12 cellular contexts compared by ENCODE assay signal in the genomic region with DNA sequence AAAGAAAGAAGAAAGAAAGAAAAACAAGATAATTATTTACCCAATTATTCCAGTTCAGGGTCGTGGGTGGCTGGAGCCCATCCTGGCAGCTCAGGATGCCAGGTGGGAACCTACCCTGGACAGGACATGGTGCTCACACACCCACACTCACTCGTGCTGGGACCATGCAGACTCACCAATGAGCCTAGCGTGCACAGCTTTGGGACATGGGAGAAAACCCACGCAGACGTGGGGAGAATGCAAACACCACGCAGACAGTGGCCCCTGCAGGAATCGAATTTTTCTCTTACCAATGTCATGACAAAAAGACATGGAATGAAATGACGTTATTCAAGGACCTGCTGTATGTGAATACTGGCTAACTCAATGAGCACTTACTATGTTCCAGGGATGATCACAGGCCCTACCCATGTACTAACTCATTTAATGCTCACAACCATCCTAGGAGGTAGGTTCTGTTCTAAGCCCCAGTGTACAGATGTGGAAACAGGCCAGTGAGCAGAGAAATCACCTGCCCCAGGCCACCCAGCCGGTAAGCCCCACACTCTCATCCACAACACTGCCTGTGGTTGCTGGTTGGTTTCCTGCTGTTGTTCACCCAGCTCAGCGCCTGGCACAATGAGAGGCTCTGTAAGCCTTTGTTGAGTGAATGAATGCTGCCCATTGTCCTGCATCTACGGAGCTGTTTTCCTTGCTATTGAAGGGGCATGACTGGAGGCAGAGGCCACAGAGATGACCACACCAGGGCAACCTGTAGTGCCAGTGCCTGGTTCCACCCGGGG. TPM values are rescaled to one million over a fixed set of nuclear protein-coding genes. Genes with fewer than 3 reads are reported as not detected.
DNase-seq lines count a peak whose midpoint lies in the region; ATAC-seq and TF ChIP-seq lines count a peak whose summit lies in the region.
"Had no signal": no experiment of that assay in that cellular context is flagged by ENCODE, and none has a peak within 500 bp of the region (broad histone marks: within the 10 kb centered on the region; RNA-seq: fewer than 3 reads in every experiment).

No MANE protein-coding gene starts in this region.

- no peak overlapping the region for H3K23ac ChIP-seq in H9 (ENCODE audit: insufficient read length, low read depth, low read length)

- H3K14ac ChIP-seq in H9 (ENCODE audit: insufficient read depth, low read length) = no peak overlapping the region

- ATAC-seq in T-helper 17 cell = peak; percentile 99
- ATAC-seq in sciatic nerve = peak; percentile 49
- ATAC-seq in body of pancreas = no peak
- ATAC-seq: Right ventricle myocardium inferior had no signal

- intact Hi-C loops in dorsolateral prefrontal cortex (cut with DNase I) = no loop called here
- intact Hi-C loops in sciatic nerve (cut with DNase I) = no loop called here
- intact Hi-C loops in body of pancreas (cut with DNase I) = no loop called here

- no peak overlapping the region for H3K4ac ChIP-seq in H9 (ENCODE audit: low read depth, low read length)

- no peak overlapping the region for H3T11ph ChIP-seq in H9 (ENCODE audit: low read length)

- no peak overlapping the region for H3K56ac ChIP-seq in H9 (ENCODE audit: insufficient read length, low read depth, low read length)

- no peaks in the 10 kb centered on the region for H3K9me3 Mint-ChIP-seq in H9
- H3K9me3 Mint-ChIP-seq: dendritic cell treated with granulocyte-macrophage colony-stimulating factor and Interleukin-4, amounts not matched to agents 40 ng/mL and 50 ng/mL, for 4 days; stimulated activated naive CD8-positive, alpha-beta T cell treated with anti-CD3 and anti-CD28 coated beads, Interleukin-15, Interleukin-2, amounts not matched to agents 100 ng/mL and 50 ng/mL, for 24 hours had no signal

- H3K27ac ChIP-seq in H9 (ENCODE audit: insufficient read length, low read depth, low read length) = no peak overlapping the region
- H3K27ac ChIP-seq in dorsolateral prefrontal cortex = peak overlapping the region in 58 of 59 donors; percentile 73 to 99 (median 94)
- H3K27ac ChIP-seq in body of pancreas = no peak overlapping the region

- H3K9me3 ChIP-seq in H9 (ENCODE audit: control insufficient read depth, low read depth, low read length) (no peaks in the 10 kb centered on the region), T-helper 17 cell (ENCODE audit: control insufficient read depth, low read length, poor library complexity, severe bottlenecking) (no peaks in the 10 kb centered on the region), body of pancreas (no peaks in the 10 kb centered on the region)

- WGBS in H9 (ENCODE audit: extremely low coverage, insufficient read length, low lambda C conversion rate) = no CpG with 5 or more reads among the region's 12 CpGs
- 62 to 67% methylated on average over 7 to 12 of the region's 12 CpGs for WGBS in body of pancreas, 2 donors

- H3K79me1 ChIP-seq in H9 (ENCODE audit: insufficient read depth, low read depth, low read length, poor library complexity, severe bottlenecking) = no peaks in the 10 kb centered on the region

- TF ChIP-seq POLR2A in body of pancreas (IDR thresholded peaks at IDR 0.05) = no peak

- H2AFZ ChIP-seq in H9 (ENCODE audit: low read length) = no peak overlapping the region

- H3K27me3 ChIP-seq in H9 (ENCODE audit: insufficient read depth, low read length) (no peaks in the 10 kb centered on the region), dorsolateral prefrontal cortex (no peaks in the 10 kb centered on the region), body of pancreas (no peaks in the 10 kb centered on the region)

- DNase-seq in H9 (peak; percentile 28), T-helper 17 cell (peak in 1 of 3 donors; percentile 41), dorsolateral prefrontal cortex (peak in 9 of 10 donors; percentile 46 to 93 (median 82)), sciatic nerve (ENCODE audit: low spot score) (no peak), AG08395 (ENCODE audit: low spot score) (no peak), body of pancreas (no peak), SIG-M5 treated with dmso at 0.1 percent for 504 hours (lab: John Stamatoyannopoulos, UW; ENCODE audit: unreplicated experiment) (no peak)
- DNase-seq: NCI-H2081; stimulated activated CD4-positive, alpha-beta T cell treated with anti-CD3 and anti-CD28 coated beads, Interleukin-12 subunit alpha, Interleukin-12 subunit beta, amount 100 ng/mL, for 4 hours had no signal

- no peak overlapping the region for H3K18ac ChIP-seq in H9 (ENCODE audit: insufficient read length, low read depth, low read length)

- no peak overlapping the region for H2BK5ac ChIP-seq in H9 (ENCODE audit: insufficient read length, low read length)

- no peaks in the 10 kb centered on the region for H4K20me1 ChIP-seq in H9 (ENCODE audit: control insufficient read depth, insufficient read depth, insufficient read length)

- no peaks in the 10 kb centered on the region for H3K79me2 ChIP-seq in H9 (ENCODE audit: insufficient read depth, low read length)

- H3K4me1 ChIP-seq in H9 (ENCODE audit: insufficient read depth, low read length) (peaks cover 4% of the 10 kb centered on the region), body of pancreas (peaks cover 13% of the 10 kb centered on the region)

- no peak overlapping the region for H3K4me2 ChIP-seq in H9 (ENCODE audit: insufficient read depth, insufficient read length, low read length)

- no peak overlapping the region for H3K9ac ChIP-seq in H9 (ENCODE audit: extremely low read depth, insufficient read length, low read length)

- H2AK5ac ChIP-seq in H9 (ENCODE audit: insufficient read length, low read length) = no peak overlapping the region

- H3K4me1 Mint-ChIP-seq in H9 (peaks cover 19 to 24% of the 10 kb centered on the region in 2 experiments), T-helper 17 cell (peaks cover 36% of the 10 kb centered on the region)

- H2BK12ac ChIP-seq in H9 (ENCODE audit: insufficient read length, low read depth, low read length) = no peak overlapping the region

- H3K27me3 Mint-ChIP-seq in H9 (ENCODE audit: low read depth) (peaks cover 2% of the 10 kb centered on the region; the same call in 1 of the 2 replicates), T-helper 17 cell (no peaks in the 10 kb centered on the region)
- H3K27me3 Mint-ChIP-seq: stimulated activated naive CD8-positive, alpha-beta T cell treated with anti-CD3 and anti-CD28 coated beads, Interleukin-15, Interleukin-2, amounts not matched to agents 100 ng/mL and 50 ng/mL, for 24 hours had no signal

- TF ChIP-seq CTCF in H9 (conservative IDR thresholded peaks at IDR 0.05) = no peak
- TF ChIP-seq CTCF in dorsolateral prefrontal cortex (IDR thresholded peaks at IDR 0.05 in 54 of 56, conservative IDR thresholded peaks at IDR 0.05 in 2 of 56; ENCODE audit: low read depth in 1 of 56, partially characterized antibody in 56 of 56) = peak in 6 of 56 donors; percentile 15 to 38 (median 21)
- no peak for TF ChIP-seq CTCF in body of pancreas (IDR thresholded peaks at IDR 0.05)

- H3K27ac Mint-ChIP-seq in H9 = peak overlapping the region in 1 of 3 experiments; percentile 72; a peak in 2 of 7 replicates
- peak overlapping the region; percentile 90 for H3K27ac Mint-ChIP-seq in T-helper 17 cell
- H3K27ac Mint-ChIP-seq: dendritic cell treated with granulocyte-macrophage colony-stimulating factor and Interleukin-4, amounts not matched to agents 40 ng/mL and 50 ng/mL, for 4 days; stimulated activated naive CD8-positive, alpha-beta T cell treated with anti-CD3 and anti-CD28 coated beads, Interleukin-15, Interleukin-2, amounts not matched to agents 100 ng/mL and 50 ng/mL, for 24 hours had no signal

- H2BK20ac ChIP-seq in H9 (ENCODE audit: low read depth, low read length, poor library complexity, severe bottlenecking) = no peak overlapping the region

- H4K8ac ChIP-seq in H9 (replicated peaks; ENCODE audit: insufficient read length, low read depth, low read length) = no peak overlapping the region

- no peak overlapping the region for H4K5ac ChIP-seq in H9 (ENCODE audit: insufficient read length, low read depth, low read length)

- no peak overlapping the region for H2BK15ac ChIP-seq in H9 (ENCODE audit: low read depth, low read length)

- peak overlapping the region in 21 of 59 donors; percentile 2 to 58 (median 30) for H3K4me3 ChIP-seq in dorsolateral prefrontal cortex
- H3K4me3 ChIP-seq in body of pancreas = no peak overlapping the region

- no peak overlapping the region for H2BK120ac ChIP-seq in H9 (ENCODE audit: low read depth, low read length, poor library complexity, severe bottlenecking)

- no peak overlapping the region for H3K4me3 Mint-ChIP-seq in H9
- peak overlapping the region; percentile 66 for H3K4me3 Mint-ChIP-seq in T-helper 17 cell
- H3K4me3 Mint-ChIP-seq: dendritic cell treated with granulocyte-macrophage colony-stimulating factor and Interleukin-4, amounts not matched to agents 40 ng/mL and 50 ng/mL, for 4 days; stimulated activated naive CD8-positive, alpha-beta T cell treated with anti-CD3 and anti-CD28 coated beads, Interleukin-15, Interleukin-2, amounts not matched to agents 100 ng/mL and 50 ng/mL, for 24 hours had no signal

- no peaks in the 10 kb centered on the region for H3K23me2 ChIP-seq in H9 (ENCODE audit: insufficient read length, low read depth, low read length, poor library complexity, severe bottlenecking)

- no peaks in the 10 kb centered on the region for H3K36me3 ChIP-seq in body of pancreas (replicated peaks in 1 of 2; ENCODE audit: insufficient read depth in 1 of 2, low read depth in 2 of 2)

- no peaks in the 10 kb centered on the region for H3K36me3 Mint-ChIP-seq in H9 (ENCODE audit: insufficient read depth in 1 of 3, low read depth in 3 of 3)
- no peaks in the 10 kb centered on the region for H3K36me3 Mint-ChIP-seq in T-helper 17 cell (ENCODE audit: low read depth)

- H4K91ac ChIP-seq in H9 (ENCODE audit: insufficient read length, low read depth, low read length) = no peak overlapping the region

RNA-seq across cellular contexts. Expression of a gene that starts 6.8 kb away (rescaled TPM):
- total RNA-seq in H9 (2021) (not detected in 2 replicates), T-helper 17 cell (10 to 100 TPM; 14.5 to 28.5 TPM), dorsolateral prefrontal cortex (10 to 100 TPM in 99 of 120 experiments, 1 to 10 TPM in 21; 3.1 to 69.5 (median 16.1) TPM), sciatic nerve (91.7 TPM), body of pancreas (1 to 10 TPM in 1 of 2 donors, under 1 TPM in 1; 0.33 to 3.1 TPM)

RNA-seq across cellular contexts. Expression of a gene that starts 38.2 kb away (rescaled TPM):
- total RNA-seq in H9 (2021) (200 and 205 TPM in 2 replicates), T-helper 17 cell (100 to 1,000 TPM; 194 to 202 TPM), dorsolateral prefrontal cortex (100 to 1,000 TPM; 246 to 500 (median 376) TPM), sciatic nerve (154 TPM), body of pancreas (100 to 1,000 TPM; 152 to 198 TPM)

RNA-seq across cellular contexts. Expression of a gene that starts 57.7 kb away (rescaled TPM):
- total RNA-seq in H9 (2021) (0.09 and 0.13 TPM in 2 replicates), T-helper 17 cell (10 to 100 TPM in 1 of 2 donors, 1 to 10 TPM in 1; 1.7 to 12.6 TPM), dorsolateral prefrontal cortex (10 to 100 TPM in 98 of 120 experiments, 1 to 10 TPM in 22; 5.1 to 40.1 (median 14.1) TPM), sciatic nerve (19.7 TPM), body of pancreas (10 to 100 TPM; 10.1 to 11.9 TPM)

Comparison
In these comparisons a context has a peak if more than half of its experiments do, and no peak if none do; other contexts are left out.
1. DNase-seq: peak in H9 (single experiment) and dorsolateral prefrontal cortex (9 of 10); none in sciatic nerve (single experiment), AG08395 (single experiment), body of pancreas (0 of 4) and SIG-M5 treated with dmso at 0.1 percent for 504 hours (single experiment).
2. H3K27ac ChIP-seq: peak in dorsolateral prefrontal cortex (58 of 59); none in H9 (single experiment) and body of pancreas (0 of 4).